ENCODE assay signal across 14 cellular contexts in the genomic region with DNA sequence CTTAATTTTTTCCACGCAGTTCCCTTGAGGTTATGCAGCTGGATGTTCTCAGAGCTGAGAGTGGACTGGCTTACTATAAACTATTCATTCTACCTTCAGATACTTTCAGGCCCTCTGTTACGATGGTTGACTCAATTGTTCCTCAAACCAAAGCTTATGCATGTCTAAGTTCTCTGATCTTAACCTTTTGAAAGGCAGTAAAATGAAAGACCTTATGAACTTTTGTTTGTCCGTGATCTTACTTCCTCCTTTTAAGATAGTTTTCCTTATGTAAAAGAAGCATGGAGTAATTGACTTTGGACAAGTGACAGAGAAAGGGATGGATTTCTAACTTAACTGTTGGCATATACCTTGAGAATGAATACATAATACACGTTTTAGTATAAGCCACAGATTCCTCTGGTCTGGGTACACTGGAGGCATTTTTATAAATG.
DNase-seq lines count a peak whose midpoint lies in the region; ATAC-seq, FAIRE-seq and TF ChIP-seq lines count a peak whose summit lies in the region.
"Had no signal": no experiment of that assay in that cellular context is flagged by ENCODE, and none has a peak within 500 bp of the region (broad histone marks: within the 10 kb centered on the region; RNA-seq: fewer than 3 reads in every experiment).

No MANE protein-coding gene starts in this region.

- H2BK15ac ChIP-seq in H1 (ENCODE audit: low read length), result no peak overlapping the region

- H3K18ac ChIP-seq in H1 (ENCODE audit: extremely low read depth, low read length), result no peak overlapping the region

- no peaks in the 10 kb centered on the region for H3K79me1 ChIP-seq in H1 (ENCODE audit: low read depth, low read length)

- no peaks in the 10 kb centered on the region for H3K36me3 ChIP-seq in H1 (ENCODE audit: control insufficient read depth in 2 of 4, insufficient read depth in 4 of 4, low read length in 3 of 4)
- H3K36me3 ChIP-seq in muscle layer of duodenum (ENCODE audit: control insufficient read depth in 1 of 2, insufficient read depth in 2 of 2, low read length in 2 of 2), result no peaks in the 10 kb centered on the region
- H3K36me3 ChIP-seq in stomach, result no peaks in the 10 kb centered on the region
- H3K36me3 ChIP-seq: BLaER1 treated with 17β-estradiol and CSF1 and Interleukin-3, amounts not matched to agents 10 nM and 100 nM; tibial artery had no signal

- H2AFZ ChIP-seq in H1 (ENCODE audit: low read length), result 0 out of 2 replicates have a peak overlapping the region, but pooled peaks have one; percentile 34

- ATAC-seq in HG03159 (IDR thresholded peaks at IDR 0.05; ENCODE audit: unreplicated experiment), result no peak
- ATAC-seq: activated T-cell treated with anti-CD3 and anti-CD28 coated beads, Interleukin-2, amount 50 U/mL, for 4 hours had no signal

- H4K5ac ChIP-seq in H1 (ENCODE audit: insufficient read length, low read depth, low read length), result no peak overlapping the region

- TF ChIP-seq CTCF in H1 (IDR thresholded peaks at IDR 0.05; ENCODE audit: control extremely low read depth in 1 of 3, insufficient read depth in 1 of 3, low read depth in 1 of 3, low read length in 3 of 3) (no peak), stomach (IDR thresholded peaks at IDR 0.05) (no peak)

- no peak overlapping the region for H3K9ac ChIP-seq in H1 (replicated peaks in 1 of 4; ENCODE audit: extremely low read depth in 1 of 4, low read depth in 3 of 4, low read length in 3 of 4)
- H3K9ac ChIP-seq: BLaER1 treated with 17β-estradiol and CSF1 and Interleukin-3, amounts not matched to agents 10 nM and 100 nM had no signal

- H4K91ac ChIP-seq in H1 (replicated peaks; ENCODE audit: insufficient read length, low read length), result no peak overlapping the region

- no peak overlapping the region for H3K56ac ChIP-seq in H1 (replicated peaks; ENCODE audit: insufficient read length, low read depth, low read length)

- CTCF ChIA-PET in H1 (lab: Charles Lee; ENCODE audit: partially characterized antibody), result interaction anchor here (0.5 to 2.8 kb wide), 5 partner anchors 9 to 241 kb away, joined by 3 to 6 read pairs (median 5); no protein-coding TSS in a partner anchor

- H3K27me3 ChIP-seq in H1 (replicated peaks in 1 of 4; ENCODE audit: control insufficient read depth in 3 of 4, extremely low read depth in 1 of 4, insufficient read depth in 3 of 4, low read length in 3 of 4) (no peaks in the 10 kb centered on the region), muscle layer of duodenum (ENCODE audit: low read depth, low read length) (no peaks in the 10 kb centered on the region), stomach (no peaks in the 10 kb centered on the region)
- H3K27me3 ChIP-seq: BLaER1 treated with 17β-estradiol and CSF1 and Interleukin-3, amounts not matched to agents 10 nM and 100 nM; tibial artery had no signal

- no peak for FAIRE-seq in H1 (lab: Jason Lieb, UNC)

- H3K14ac ChIP-seq in H1 (ENCODE audit: insufficient read length), result no peak overlapping the region

- no peak for TF ChIP-seq POLR2A in H1 (IDR thresholded peaks at IDR 0.05; ENCODE audit: control extremely low read depth in 1 of 2, low read depth in 2 of 2, low read length in 2 of 2)
- TF ChIP-seq POLR2A in stomach (IDR thresholded peaks at IDR 0.05), result no peak

- TF ChIP-seq RAD21 in H1 (IDR thresholded peaks at IDR 0.05 in 1 of 2, conservative IDR thresholded peaks at IDR 0.05 in 1 of 2; ENCODE audit: low read depth in 2 of 2, low read length in 2 of 2), result no peak

- H3K4me3 ChIP-seq in H1 (ENCODE audit: extremely low read depth in 1 of 4, insufficient read depth in 2 of 4, low read depth in 3 of 4, low read length in 4 of 4) (no peak overlapping the region), muscle layer of duodenum (ENCODE audit: low read depth in 1 of 2, low read length in 2 of 2) (peak overlapping the region; percentile 21 to 26), stomach (no peak overlapping the region)
- H3K4me3 ChIP-seq: BLaER1 treated with 17β-estradiol and CSF1 and Interleukin-3, amounts not matched to agents 10 nM and 100 nM; tibial artery had no signal

- whole genome bisulfite sequencing in H1 (ENCODE audit: extremely low coverage in 1 of 2, insufficient coverage in 1 of 2, insufficient read length in 1 of 2, insufficient replicate concordance in 2 of 2, low coverage in 1 of 2, low lambda C conversion rate in 2 of 2, missing lambda C conversion rate in 1 of 2), 2 experiments, result 81% methylated on average over 4 of the region's 4 CpGs; no CpG with 5 or more reads in 1 of the 2 experiments
- WGBS in stomach, 5 donors, result 10 to 22% (median 17%) methylated on average over 4 of the region's 4 CpGs

- H3K4me1 ChIP-seq in H1 (replicated peaks in 1 of 4; ENCODE audit: control insufficient read depth in 3 of 4, insufficient read depth in 4 of 4, low read length in 3 of 4) (peaks cover 3 to 11% (median 7%) of the 10 kb centered on the region in 4 experiments; a peak in 5 of 7 replicates), muscle layer of duodenum (ENCODE audit: control insufficient read depth in 1 of 2, insufficient read depth in 2 of 2, low read length in 2 of 2) (peaks cover 22 to 30% of the 10 kb centered on the region in 2 donors), stomach (peaks cover 11 to 43% (median 21%) of the 10 kb centered on the region in 4 donors)
- H3K4me1 ChIP-seq: BLaER1 treated with 17β-estradiol and CSF1 and Interleukin-3, amounts not matched to agents 10 nM and 100 nM had no signal

- no peak for TF ChIP-seq EP300 in H1 (IDR thresholded peaks at IDR 0.05; ENCODE audit: borderline replicate concordance in 1 of 2, low read depth in 2 of 2, low read length in 2 of 2)
- TF ChIP-seq EP300 in stomach (IDR thresholded peaks at IDR 0.05), result no peak

- no peak overlapping the region for H4K8ac ChIP-seq in H1 (ENCODE audit: extremely low read depth, insufficient read depth, low read length)

- no peak overlapping the region for H3K23ac ChIP-seq in H1 (ENCODE audit: insufficient read length)

- H3K79me2 ChIP-seq in H1 (ENCODE audit: control insufficient read depth in 1 of 2, insufficient read depth in 2 of 2, low read length in 2 of 2), result no peaks in the 10 kb centered on the region

- no peak overlapping the region for H2AK5ac ChIP-seq in H1 (ENCODE audit: low read depth, low read length)

- H3K27ac ChIP-seq in H1 (ENCODE audit: low read depth, low read length) (no peak overlapping the region), muscle layer of duodenum (ENCODE audit: low read length) (peak overlapping the region; percentile 72), stomach (peak overlapping the region in 4 of 5 donors; percentile 54 to 81 (median 66))
- H3K27ac ChIP-seq: BLaER1 treated with 17β-estradiol and CSF1 and Interleukin-3, amounts not matched to agents 10 nM and 100 nM; HL-60; tibial artery had no signal

- H3K4ac ChIP-seq in H1 (replicated peaks; ENCODE audit: insufficient read length, low read depth, low read length), result no peak overlapping the region

- H3K4me2 ChIP-seq in H1 (ENCODE audit: insufficient read depth in 1 of 2, low read depth in 2 of 2, low read length in 2 of 2), result peak overlapping the region; percentile 11 to 70; a peak in 2 of 4 replicates
- H3K4me2 ChIP-seq: BLaER1 treated with 17β-estradiol and CSF1 and Interleukin-3, amounts not matched to agents 10 nM and 100 nM had no signal

- in situ Hi-C loops in ACHN (cut with HindIII; ENCODE audit: low pct_ligation_motif_present, low pct_unique_long_range_greater_than_20kb, low sequenced_read_pairs), result no loop called here

- no peaks in the 10 kb centered on the region for H3K23me2 ChIP-seq in H1 (ENCODE audit: low read depth, low read length)

- H3K9me3 ChIP-seq in H1 (ENCODE audit: insufficient read depth in 2 of 2, low read depth in 1 of 2, low read length in 1 of 2) (no peaks in the 10 kb centered on the region), muscle layer of duodenum (ENCODE audit: control insufficient read depth in 1 of 2, low read length in 2 of 2) (no peaks in the 10 kb centered on the region), stomach (no peaks in the 10 kb centered on the region)
- H3K9me3 ChIP-seq: tibial artery had no signal

- intact Hi-C loops in stomach (cut with DNase I; ENCODE audit: low total_unique reads), result no loop called here

- no peaks in the 10 kb centered on the region for H4K20me1 ChIP-seq in H1 (replicated peaks in 1 of 2; ENCODE audit: control insufficient read depth in 1 of 2, insufficient read depth in 2 of 2, low read length in 2 of 2)
- H4K20me1 ChIP-seq: BLaER1 treated with 17β-estradiol and CSF1 and Interleukin-3, amounts not matched to agents 10 nM and 100 nM had no signal

- peak; percentile 26 for DNase-seq in LoVo (ENCODE audit: low spot score)
- no peak for DNase-seq in H1 (ENCODE audit: low read depth in 1 of 2, low spot score in 2 of 2)
- no peak for DNase-seq in stomach
- DNase-seq in NOMO-1 treated with dmso at 0.1 percent for 144 hours (lab: John Stamatoyannopoulos, UW; ENCODE audit: unreplicated experiment), result no peak
- no peak for DNase-seq in ACHN
- DNase-seq: activated CD4-positive, alpha-beta T cell treated with anti-CD3 and anti-CD28 coated beads, Interleukin-2, amount 10 ng/mL, durations not matched to agents 24 days and 14 days; activated T-cell treated with anti-CD3 and anti-CD28 coated beads, Interleukin-2, amount 50 U/mL, for 4 hours; NCI-H526; T-helper 9 cell; tibial artery had no signal

- POLR2A ChIA-PET in H1 (lab: Charles Lee; ENCODE audit: partially characterized antibody), result no interaction called here

- no peak overlapping the region for H2BK120ac ChIP-seq in H1 (replicated peaks; ENCODE audit: low read depth, low read length)

- H2BK12ac ChIP-seq in H1 (ENCODE audit: low read depth, low read length), result no peak overlapping the region

- H2BK20ac ChIP-seq in H1 (ENCODE audit: low read length), result no peak overlapping the region

- H2BK5ac ChIP-seq in H1 (ENCODE audit: low read depth, low read length), result no peak overlapping the region

TF ChIP-seq in H1, 55 proteins besides CTCF, POLR2A, EP300 and RAD21:
- TF ChIP-seq SAP30 (IDR thresholded peaks at IDR 0.05; ENCODE audit: insufficient read depth, insufficient replicate concordance, low read length) (no peak), TEAD4 (IDR thresholded peaks at IDR 0.05; ENCODE audit: low read depth, low read length) (no peak)

Comparison
In these comparisons a context has a peak if more than half of its experiments do, and no peak if none do; other contexts are left out.
1. H3K4me3 ChIP-seq: peak in muscle layer of duodenum (2 of 2); none in H1 (0 of 4) and stomach (0 of 4).